35 cellular contexts compared by ENCODE assay signal in genomic region chr15:74506515-74506840, GRCh38.
"Had no signal": no experiment of that assay in that cellular context is flagged by ENCODE, and none has a peak within 500 bp of the region (broad histone marks: within the 10 kb centered on the region; RNA-seq: fewer than 3 reads in every experiment).

No MANE protein-coding gene starts in this region.

- H3K27ac Mint-ChIP-seq: activated CD4-positive, alpha-beta memory T cell treated with anti-CD3 and anti-CD28 coated beads, Interleukin-2, amount 10 ng/mL, durations not matched to agents 7 days and 5 days; activated CD4-positive, alpha-beta T cell treated with anti-CD3 and anti-CD28 coated beads, Interleukin-2, amount 10 ng/mL, durations not matched to agents 7 days and 5 days; activated naive CD8-positive, alpha-beta T cell; activated T-cell treated with anti-CD3 and anti-CD28 coated beads, Interleukin-2, amount 50 U/mL, for 24 hours; activated T-cell treated with anti-CD3 and anti-CD28 coated beads, Interleukin-2, amount 50 U/mL, for 72 hours; dendritic cell treated with granulocyte-macrophage colony-stimulating factor and Interleukin-4, amounts not matched to agents 40 ng/mL and 50 ng/mL, for 4 days; effector memory CD8-positive, alpha-beta T cell; T-cell; T-helper 1 cell treated with Interleukin-12 subunit alpha and Interleukin-12 subunit beta and Interleukin-4 antibody, amounts not matched to agents 30 μg/mL and 1 μg/mL, for 36 hours; T-helper 2 cell treated with Interferon-gamma antibody and Interleukin-4, amounts not matched to agents 5 μg/mL and 100 μg/mL, for 36 hours had no signal

- H3K27me3 Mint-ChIP-seq: activated CD4-positive, alpha-beta memory T cell treated with anti-CD3 and anti-CD28 coated beads, Interleukin-2, amount 10 ng/mL, durations not matched to agents 7 days and 5 days; activated CD4-positive, alpha-beta T cell treated with anti-CD3 and anti-CD28 coated beads, Interleukin-2, amount 10 ng/mL, durations not matched to agents 7 days and 5 days; activated naive CD8-positive, alpha-beta T cell; activated T-cell treated with anti-CD3 and anti-CD28 coated beads, Interleukin-2, amount 50 U/mL, for 24 hours; central memory CD8-positive, alpha-beta T cell; dendritic cell treated with granulocyte-macrophage colony-stimulating factor and Interleukin-4, amounts not matched to agents 40 ng/mL and 50 ng/mL, for 4 days; effector memory CD8-positive, alpha-beta T cell; T-cell had no signal

- H3K27ac ChIP-seq: brain microvascular endothelial cell, coronary artery, dorsolateral prefrontal cortex, esophagus muscularis mucosa, foreskin keratinocyte, gastrocnemius medialis, heart left ventricle, WERI-Rb-1 had no signal

- H3K9me3 Mint-ChIP-seq: activated CD4-positive, alpha-beta memory T cell treated with anti-CD3 and anti-CD28 coated beads, Interleukin-2, amount 10 ng/mL, durations not matched to agents 7 days and 5 days; activated CD4-positive, alpha-beta T cell treated with anti-CD3 and anti-CD28 coated beads, Interleukin-2, amount 10 ng/mL, durations not matched to agents 7 days and 5 days; activated T-cell treated with anti-CD3 and anti-CD28 coated beads, Interleukin-2, amount 50 U/mL, for 24 hours; activated T-cell treated with anti-CD3 and anti-CD28 coated beads, Interleukin-2, amount 50 U/mL, for 72 hours; central memory CD8-positive, alpha-beta T cell; dendritic cell treated with granulocyte-macrophage colony-stimulating factor and Interleukin-4, amounts not matched to agents 40 ng/mL and 50 ng/mL, for 4 days; effector memory CD8-positive, alpha-beta T cell; T-cell; T-helper 1 cell treated with Interleukin-12 subunit alpha and Interleukin-12 subunit beta and Interleukin-4 antibody, amounts not matched to agents 30 μg/mL and 1 μg/mL, for 36 hours; T-helper 2 cell treated with Interferon-gamma antibody and Interleukin-4, amounts not matched to agents 5 μg/mL and 100 μg/mL, for 36 hours had no signal

- H3K4me1 Mint-ChIP-seq: central memory CD8-positive, alpha-beta T cell had no signal

- ATAC-seq: activated T-cell treated with anti-CD3 and anti-CD28 coated beads, Interleukin-2, amount 50 U/mL, for 72 hours; effector memory CD8-positive, alpha-beta T cell; gastrocnemius medialis; heart left ventricle; T-cell had no signal

- H3K27me3 ChIP-seq: brain microvascular endothelial cell, dorsolateral prefrontal cortex, esophagus muscularis mucosa, foreskin keratinocyte, gastrocnemius medialis, heart left ventricle had no signal

- H3K4me3 Mint-ChIP-seq: activated CD4-positive, alpha-beta memory T cell treated with anti-CD3 and anti-CD28 coated beads, Interleukin-2, amount 10 ng/mL, durations not matched to agents 7 days and 5 days; activated CD4-positive, alpha-beta T cell treated with anti-CD3 and anti-CD28 coated beads, Interleukin-2, amount 10 ng/mL, durations not matched to agents 7 days and 5 days; activated naive CD8-positive, alpha-beta T cell; activated T-cell treated with anti-CD3 and anti-CD28 coated beads, Interleukin-2, amount 50 U/mL, for 24 hours; activated T-cell treated with anti-CD3 and anti-CD28 coated beads, Interleukin-2, amount 50 U/mL, for 72 hours; central memory CD8-positive, alpha-beta T cell; dendritic cell treated with granulocyte-macrophage colony-stimulating factor and Interleukin-4, amounts not matched to agents 40 ng/mL and 50 ng/mL, for 4 days; effector memory CD8-positive, alpha-beta T cell; T-cell; T-helper 1 cell treated with Interleukin-12 subunit alpha and Interleukin-12 subunit beta and Interleukin-4 antibody, amounts not matched to agents 30 μg/mL and 1 μg/mL, for 36 hours; T-helper 2 cell treated with Interferon-gamma antibody and Interleukin-4, amounts not matched to agents 5 μg/mL and 100 μg/mL, for 36 hours had no signal

- H3K4me1 ChIP-seq: esophagus muscularis mucosa, foreskin keratinocyte, gastrocnemius medialis had no signal

- DNase-seq: activated CD4-positive, alpha-beta memory T cell treated with anti-CD3 and anti-CD28 coated beads, Interleukin-2, amount 10 ng/mL, durations not matched to agents 7 days and 5 days; activated CD4-positive, alpha-beta T cell treated with anti-CD3 and anti-CD28 coated beads for 4 hours; activated CD4-positive, alpha-beta T cell treated with anti-CD3 and anti-CD28 coated beads, Interleukin-2, amount 10 ng/mL, durations not matched to agents 7 days and 5 days; activated CD4-positive, alpha-beta T cell treated with anti-CD3 and anti-CD28 coated beads, Interleukin-2, amount 50 U/mL, for 4 hours; activated CD4-positive, CD25-positive, alpha-beta regulatory T cell; activated CD4-positive, CD25-positive, alpha-beta regulatory T cell treated with anti-CD3 and anti-CD28 coated beads, Interleukin-2, amount 50 U/mL, for 72 hours; activated CD8-positive, alpha-beta memory T cell treated with anti-CD3 and anti-CD28 coated beads, Interleukin-2, amount 50 U/mL, for 48 hours; activated effector memory CD4-positive, alpha-beta T cell treated with Interleukin-2 at 50 U/mL for 16 hours; activated gamma-delta T cell treated with Interleukin-2 at 50 U/mL for 16 hours; activated naive CD4-positive, alpha-beta T cell treated with anti-CD3 and anti-CD28 coated beads, Interleukin-2, amount 50 U/mL, for 16 hours; activated naive CD4-positive, alpha-beta T cell treated with Interleukin-2 at 50 U/mL for 16 hours; activated T-cell treated with anti-CD3 and anti-CD28 coated beads for 4 hours; activated T-cell treated with anti-CD3 and anti-CD28 coated beads, Interleukin-2, amount 50 U/mL, for 24 hours; activated T-cell treated with anti-CD3 and anti-CD28 coated beads, Interleukin-2, amount 50 U/mL, for 72 hours; amniotic stem cell; anterior cingulate cortex; brain microvascular endothelial cell; effector CD4-positive, alpha-beta T cell; effector memory CD8-positive, alpha-beta T cell; erythroblast; gastrocnemius medialis; glutamatergic neuron; heart left ventricle; T-cell; T1000; WERI-Rb-1 had no signal

- H3K9me3 ChIP-seq: esophagus muscularis mucosa, gastrocnemius medialis, heart left ventricle had no signal

- H3K36me3 ChIP-seq: brain microvascular endothelial cell, esophagus muscularis mucosa, gastrocnemius medialis, WERI-Rb-1 had no signal

- H3K4me3 ChIP-seq: coronary artery, dorsolateral prefrontal cortex, esophagus muscularis mucosa, gastrocnemius medialis, heart left ventricle had no signal
